In genomic region chr7:127021857-127022256, GRCh38 we compare ENCODE assay signal across 8 cellular contexts.
"Had no signal": no experiment of that assay in that cellular context is flagged by ENCODE, and none has a peak within 500 bp of the region (broad histone marks: within the 10 kb centered on the region; RNA-seq: fewer than 3 reads in every experiment).

No MANE protein-coding gene starts in this region.

- FAIRE-seq: G401.6, GM12878, GM12891, GM12892, GM18507, GM19239 had no signal

- H3K4me3 ChIP-seq: GM12878 had no signal

- DNase-seq: GDM1, GF-D8 had no signal

- ATAC-seq: GM12878 had no signal
